19 cellular contexts compared by ENCODE assay signal in genomic region chr2:56361844-56362243, GRCh38.
DNase-seq lines count a peak whose midpoint lies in the region; ATAC-seq, FAIRE-seq and TF ChIP-seq lines count a peak whose summit lies in the region.
"Had no signal": no experiment of that assay in that cellular context is flagged by ENCODE, and none has a peak within 500 bp of the region (broad histone marks: within the 10 kb centered on the region; RNA-seq: fewer than 3 reads in every experiment).

No MANE protein-coding gene starts in this region.

- ATAC-seq in lower lobe of right lung (peak; percentile 62 to 69), upper lobe of right lung (peak; percentile 80)
- ATAC-seq: GM12878, GM23338 had no signal

- H3K36me3 ChIP-seq in DOHH2 (ENCODE audit: control insufficient read depth, low read length) = peaks cover 30% of the 10 kb centered on the region
- no peaks in the 10 kb centered on the region for H3K36me3 ChIP-seq in lower lobe of right lung
- H3K36me3 ChIP-seq in upper lobe of right lung = no peaks in the 10 kb centered on the region
- no peaks in the 10 kb centered on the region for H3K36me3 ChIP-seq in colonic mucosa
- H3K36me3 ChIP-seq: HAP-1 had no signal

- H3K27me3 ChIP-seq in DOHH2 (ENCODE audit: control insufficient read depth, low read length) = no peaks in the 10 kb centered on the region
- H3K27me3 ChIP-seq in lower lobe of right lung (ENCODE audit: low read depth) = no peaks in the 10 kb centered on the region
- no peaks in the 10 kb centered on the region for H3K27me3 ChIP-seq in upper lobe of right lung
- H3K27me3 ChIP-seq in colonic mucosa = no peaks in the 10 kb centered on the region

- FAIRE-seq in HTR-8/SVneo (lab: Jason Lieb, UNC) = peak; percentile 28
- FAIRE-seq in D721Med (lab: Jason Lieb, UNC) = no peak
- FAIRE-seq: GM12878, GM19239 had no signal

- H3K4me3 ChIP-seq in DOHH2 (ENCODE audit: low read length) (peak overlapping the region; percentile 20; the same call in 1 of the 2 replicates), lower lobe of right lung (no peak overlapping the region), upper lobe of right lung (no peak overlapping the region), colonic mucosa (no peak overlapping the region)
- H3K4me3 ChIP-seq: GM12878, GM23338, HAP-1 had no signal

- intact Hi-C loops in lower lobe of right lung (cut with DNase I) = no loop called here
- intact Hi-C loops in upper lobe of right lung (cut with DNase I) = no loop called here
- intact Hi-C loops in colonic mucosa (cut with DNase I) = no loop called here

- no peaks in the 10 kb centered on the region for H4K20me1 ChIP-seq in DOHH2 (ENCODE audit: control insufficient read depth, insufficient read depth, low read depth, low read length)

- H3K27ac ChIP-seq in DOHH2 (ENCODE audit: low read depth, low read length) (peak overlapping the region; percentile 40), lower lobe of right lung (no peak overlapping the region), upper lobe of right lung (no peak overlapping the region), colonic mucosa (no peak overlapping the region)

- H3K9ac ChIP-seq in colonic mucosa (ENCODE audit: low read depth in 2 of 2, low read length in 2 of 2) = no peak overlapping the region

- H3K79me2 ChIP-seq in DOHH2 (ENCODE audit: control insufficient read depth, low read length) = peaks cover 90% of the 10 kb centered on the region

- TF ChIP-seq CTCF in DOHH2 (IDR thresholded peaks at IDR 0.05; ENCODE audit: low read depth, low read length, poor library complexity, severe bottlenecking) = no peak
- no peak for TF ChIP-seq CTCF in lower lobe of right lung (IDR thresholded peaks at IDR 0.05)
- TF ChIP-seq CTCF in upper lobe of right lung (IDR thresholded peaks at IDR 0.05) = no peak
- no peak for TF ChIP-seq CTCF in colonic mucosa (IDR thresholded peaks at IDR 0.05)
- no peak for TF ChIP-seq CTCF in D721Med (IDR thresholded peaks at IDR 0.05; ENCODE audit: insufficient read depth, missing control alignments)

- DNase-seq in HTR-8/SVneo (ENCODE audit: insufficient read length, low spot score) (no peak), lower lobe of right lung (no peak), upper lobe of right lung (no peak), colonic mucosa (no peak), D721Med (ENCODE audit: insufficient read length, low spot score) (no peak)
- DNase-seq: C1 segment of cervical spinal cord; Calu3; CD4-positive, alpha-beta memory T cell; COR-L47; DMS153; DND-41; EL; GDM1; HFFc6 had no signal

- H3K9me2 ChIP-seq in DOHH2 (replicated peaks; ENCODE audit: control insufficient read depth, low read length) = no peaks in the 10 kb centered on the region

- H3F3A ChIP-seq in DOHH2 (ENCODE audit: control insufficient read depth, insufficient read depth) = peaks cover 15% of the 10 kb centered on the region

- no peaks in the 10 kb centered on the region for H3K9me3 ChIP-seq in DOHH2 (ENCODE audit: control insufficient read depth, insufficient read depth, low read length)
- no peaks in the 10 kb centered on the region for H3K9me3 ChIP-seq in lower lobe of right lung
- no peaks in the 10 kb centered on the region for H3K9me3 ChIP-seq in upper lobe of right lung
- no peaks in the 10 kb centered on the region for H3K9me3 ChIP-seq in colonic mucosa
- H3K9me3 ChIP-seq: HAP-1 had no signal

- H3K4me2 ChIP-seq in DOHH2 (ENCODE audit: low read length) = peak overlapping the region; percentile 52
- H3K4me2 ChIP-seq: GM23338 had no signal

- H3K4me1 ChIP-seq in DOHH2 (ENCODE audit: control insufficient read depth, low read length) = peaks cover 97% of the 10 kb centered on the region
- no peaks in the 10 kb centered on the region for H3K4me1 ChIP-seq in lower lobe of right lung
- H3K4me1 ChIP-seq in upper lobe of right lung = no peaks in the 10 kb centered on the region
- H3K4me1 ChIP-seq in colonic mucosa = no peaks in the 10 kb centered on the region
- H3K4me1 ChIP-seq: HAP-1 had no signal
